27 cellular contexts compared by ENCODE assay signal in the genomic region with DNA sequence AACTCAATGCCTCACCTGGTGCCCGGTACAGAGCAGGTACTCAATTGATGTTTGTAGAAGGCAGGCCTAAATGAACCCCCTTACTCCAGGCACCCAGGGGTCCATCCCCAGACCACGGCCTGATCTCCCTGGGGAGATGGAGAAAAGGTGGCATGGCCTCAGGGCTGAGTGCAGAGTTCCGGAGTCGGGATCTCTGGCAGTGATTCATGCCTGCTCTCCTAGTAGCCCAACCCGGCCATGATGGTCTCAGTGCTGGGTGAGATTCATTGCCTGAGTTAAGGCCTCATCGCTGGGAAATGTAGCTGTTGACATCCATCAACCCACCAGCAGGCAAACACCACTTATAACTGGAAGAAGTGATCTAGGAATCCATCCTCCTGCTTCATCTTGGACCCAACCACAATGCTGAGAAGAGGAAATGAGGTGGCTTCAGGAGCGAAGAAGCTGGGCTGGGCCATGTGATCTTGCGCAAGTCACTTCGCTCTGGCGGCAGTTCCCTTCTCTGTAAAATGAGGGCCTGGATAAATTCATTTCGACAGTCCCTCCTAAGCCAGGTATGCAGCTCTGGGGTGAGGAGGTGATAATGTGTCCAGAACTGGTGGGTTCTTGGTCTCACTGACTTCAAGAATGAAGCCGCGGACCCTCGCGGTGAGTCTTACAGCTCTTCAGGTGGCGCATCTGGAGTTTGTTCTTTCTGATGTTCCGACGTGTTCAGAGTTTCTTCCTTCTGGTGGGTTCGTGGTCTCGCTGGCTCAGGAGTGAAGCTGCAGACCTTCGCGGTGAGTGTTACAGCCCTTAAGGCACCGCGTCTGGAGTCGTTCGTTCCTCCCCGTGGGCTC. TPM values are rescaled to one million over a fixed set of nuclear protein-coding genes. Genes with fewer than 3 reads are reported as not detected.
DNase-seq lines count a peak whose midpoint lies in the region; ATAC-seq and TF ChIP-seq lines count a peak whose summit lies in the region.
"Had no signal": no experiment of that assay in that cellular context is flagged by ENCODE, and none has a peak within 500 bp of the region (broad histone marks: within the 10 kb centered on the region; RNA-seq: fewer than 3 reads in every experiment).

No MANE protein-coding gene starts in this region.

- H4K20me1 ChIP-seq in mammary epithelial cell (ENCODE audit: insufficient read depth, low read length), result no peaks in the 10 kb centered on the region

- in situ Hi-C loops in mammary epithelial cell (cut with MboI; ENCODE audit: low sequenced_read_pairs in 2 of 2), result loop anchor here (5.0 kb wide), 2 partner anchors 235 to 240 kb away; no protein-coding TSS in a partner anchor

- DNase-seq in mammary epithelial cell, result no peak
- DNase-seq in breast epithelium (ENCODE audit: low spot score in 2 of 2), result no peak
- DNase-seq in NOMO-1 treated with DMSO at 0.1 percent for 48 hours (lab: John Stamatoyannopoulos, UW; ENCODE audit: unreplicated experiment), result peak; percentile 66
- DNase-seq in fibroblast of pulmonary artery (ENCODE audit: low read depth), result peak; percentile 21
- no peak for DNase-seq in left colon
- DNase-seq in dermis blood vessel endothelial cell, result no peak
- DNase-seq in body of pancreas, result no peak
- DNase-seq: activated CD4-positive, alpha-beta T cell treated with anti-CD3 and anti-CD28 coated beads, Interleukin-2, amount 50 U/mL, for 1 hour; BE2C; effector memory CD4-positive, alpha-beta T cell; esophagus squamous epithelium; islet precursor cell; KG1; NCI-H1092 treated with DMSO at 0.1 percent for 48 hours; NCI-H2029 treated with DMSO at 0.1 percent for 48 hours; NCI-H226; NCI-H748 treated with DMSO at 0.1 percent for 48 hours; nucleus accumbens; PC-3; SJCRH30; small intestine; stimulated activated CD4-positive, alpha-beta T cell treated with anti-CD3 and anti-CD28 coated beads, Interleukin-4, amount 100 ng/mL, for 1 hour; stimulated activated naive CD8-positive, alpha-beta T cell treated with anti-CD3 and anti-CD28 coated beads, Interleukin-15, Interleukin-2, amounts not matched to agents 100 U/mL and 50 U/mL, for 24 hours had no signal

- WGBS in mammary epithelial cell (ENCODE audit: low coverage, missing lambda C conversion rate), result 86% methylated on average over 27 of the region's 27 CpGs
- WGBS in body of pancreas, 2 donors, result 87 to 91% methylated on average over 25 to 27 of the region's 27 CpGs

- intact Hi-C loops in mammary epithelial cell (cut with micrococcal nuclease) (no loop called here), breast epithelium (cut with DNase I; ENCODE audit: low total_unique reads) (no loop called here), left colon (cut with DNase I, micrococcal nuclease) (loop anchor here in 1 of 2 donors (5.0 kb wide), 1 partner anchor 60 kb away; no protein-coding TSS in a partner anchor), body of pancreas (cut with DNase I) (loop anchor here (5.0 to 10.0 kb wide), 2 partner anchors 60 to 238 kb away; no protein-coding TSS in a partner anchor)

- no peak overlapping the region for H2AFZ ChIP-seq in mammary epithelial cell (ENCODE audit: low read depth, low read length)

- H3K9me3 ChIP-seq in mammary epithelial cell (replicated peaks; ENCODE audit: insufficient read depth, low read length) (no peaks in the 10 kb centered on the region), breast epithelium (no peaks in the 10 kb centered on the region), body of pancreas (no peaks in the 10 kb centered on the region)
- H3K9me3 ChIP-seq: BE2C, esophagus squamous epithelium, SJCRH30 had no signal

- no peak overlapping the region for H3K4me2 ChIP-seq in mammary epithelial cell (ENCODE audit: insufficient read depth, low read depth, low read length)

- H3K9ac ChIP-seq in mammary epithelial cell (ENCODE audit: insufficient read depth, low read length), result no peak overlapping the region

- TF ChIP-seq POLR2A in breast epithelium (IDR thresholded peaks at IDR 0.05) (no peak), body of pancreas (IDR thresholded peaks at IDR 0.05) (no peak)

- BruUV-seq in mammary epithelial cell (replicated peaks; lab: Mats Ljungman, UMichigan), result TSS peak; percentile 81

- ATAC-seq in left colon (no peak), body of pancreas (no peak), HG03457 (IDR thresholded peaks at IDR 0.05; ENCODE audit: unreplicated experiment) (no peak)
- ATAC-seq: PC-3; stimulated activated naive CD8-positive, alpha-beta T cell treated with anti-CD3 and anti-CD28 coated beads, Interleukin-15, Interleukin-2, amounts not matched to agents 100 U/mL and 50 U/mL, for 24 hours had no signal

- H3K4me3 ChIP-seq in mammary epithelial cell (replicated peaks in 1 of 3; ENCODE audit: insufficient read depth in 1 of 3, low read depth in 2 of 3, low read length in 3 of 3), result no peak overlapping the region
- H3K4me3 ChIP-seq in breast epithelium, result no peak overlapping the region
- H3K4me3 ChIP-seq in fibroblast of pulmonary artery (replicated peaks; ENCODE audit: low read depth, low read length), result no peak overlapping the region
- no peak overlapping the region for H3K4me3 ChIP-seq in body of pancreas
- H3K4me3 ChIP-seq: esophagus squamous epithelium, lung, SJCRH30 had no signal

- H3K36me3 ChIP-seq in mammary epithelial cell (ENCODE audit: insufficient read depth, low read length) (no peaks in the 10 kb centered on the region), breast epithelium (no peaks in the 10 kb centered on the region), body of pancreas (replicated peaks in 1 of 2; ENCODE audit: insufficient read depth in 1 of 2, low read depth in 2 of 2) (no peaks in the 10 kb centered on the region)
- H3K36me3 ChIP-seq: BE2C, esophagus squamous epithelium, SJCRH30 had no signal

- dilution Hi-C loops in mammary epithelial cell (cut with HindIII; ENCODE audit: low sequenced_read_pairs), result no loop called here

- no peaks in the 10 kb centered on the region for H3K79me2 ChIP-seq in mammary epithelial cell (ENCODE audit: insufficient read depth, low read length)

- H3K27ac ChIP-seq in mammary epithelial cell (ENCODE audit: insufficient read depth, low read depth, low read length) (no peak overlapping the region), breast epithelium (no peak overlapping the region), body of pancreas (no peak overlapping the region)
- H3K27ac ChIP-seq: esophagus squamous epithelium, SJCRH30 had no signal

- CTCF ChIA-PET in mammary epithelial cell (lab: Charles Lee; ENCODE audit: low non-redundant PET), result interaction anchor here (0.6 kb wide), 1 partner anchor 114 kb away, joined by 3 read pairs; no protein-coding TSS in a partner anchor

- H3K4me1 ChIP-seq in mammary epithelial cell (ENCODE audit: insufficient read depth, low read length) (no peaks in the 10 kb centered on the region), breast epithelium (no peaks in the 10 kb centered on the region), body of pancreas (peaks cover 36% of the 10 kb centered on the region)

- TF ChIP-seq CTCF in mammary epithelial cell (conservative IDR thresholded peaks at IDR 0.05 in 1 of 2, IDR thresholded peaks at IDR 0.05 in 1 of 2; ENCODE audit: extremely low read depth in 1 of 2, insufficient read depth in 1 of 2, low read depth in 1 of 2, low read length in 2 of 2) (no peak), breast epithelium (IDR thresholded peaks at IDR 0.05) (no peak), fibroblast of pulmonary artery (IDR thresholded peaks at IDR 0.05; ENCODE audit: low read length, missing control alignments) (no peak), body of pancreas (IDR thresholded peaks at IDR 0.05) (no peak)

- H3K27me3 ChIP-seq in mammary epithelial cell (ENCODE audit: insufficient read depth, low read length), result no peaks in the 10 kb centered on the region
- H3K27me3 ChIP-seq in breast epithelium, result no peaks in the 10 kb centered on the region
- no peaks in the 10 kb centered on the region for H3K27me3 ChIP-seq in body of pancreas
- H3K27me3 ChIP-seq: BE2C, esophagus squamous epithelium, SJCRH30 had no signal

RNA-seq across cellular contexts. Expression of a gene that starts 24.7 kb away (rescaled TPM):
- 1 to 10 TPM in 1 of 2 donors, under 1 TPM in 1; 0.64 to 1.0 TPM for total RNA-seq in mammary epithelial cell
- 0.78 TPM for polyA plus RNA-seq in mammary epithelial cell
- polyA minus RNA-seq in mammary epithelial cell, result not detected
- total RNA-seq in breast epithelium, result under 1 TPM; 0.44 to 0.98 (median 0.80) TPM
- 1 to 10 TPM; 3.6 to 8.9 TPM for total RNA-seq in left colon
- total RNA-seq in dermis blood vessel endothelial cell, result 0.09 and 0.17 TPM in 2 replicates
- under 1 TPM; 0.66 to 0.78 TPM for total RNA-seq in body of pancreas
- total RNA-seq: A172, PC-3, SJCRH30 had no signal

RNA-seq across cellular contexts. Expression of a gene that starts 26.1 kb away (rescaled TPM):
- total RNA-seq in mammary epithelial cell, result not detected
- polyA plus RNA-seq in mammary epithelial cell, result not detected
- polyA minus RNA-seq in mammary epithelial cell, result not detected
- under 1 TPM in 1 of 3 donors, not detected in 2; under 0.01 TPM for total RNA-seq in breast epithelium
- 10 to 100 TPM; 11.4 to 14.4 TPM for total RNA-seq in left colon
- not detected in 2 replicates for total RNA-seq in dermis blood vessel endothelial cell
- total RNA-seq in body of pancreas, result under 1 TPM; 0.33 to 0.52 TPM
- total RNA-seq: A172; activated T-helper 2 cell treated with anti-CD3 and anti-CD28 coated beads, Interferon-gamma antibody, Interleukin-2, Interleukin-4, amounts not matched to agents 10 μg/mL and 5 μg/mL and 100 μg/mL, durations not matched to agents 14 hours and 24 hours and 36 hours; esophagus squamous epithelium; PC-3 had no signal

Comparison
In these comparisons a context has a peak if more than half of its experiments do, and no peak if none do; other contexts are left out.
1. DNase-seq: peak in NOMO-1 treated with DMSO at 0.1 percent for 48 hours (single experiment) and fibroblast of pulmonary artery (single experiment); none in mammary epithelial cell (single experiment), breast epithelium (0 of 2), left colon (0 of 2), dermis blood vessel endothelial cell (single experiment) and body of pancreas (0 of 4).
2. RNA of a gene that starts 26.1 kb away (total RNA-seq): 11.4 to 14.4 TPM in left colon; 0.33 to 0.52 TPM in body of pancreas, not detected in mammary epithelial cell, under 0.01 TPM in breast epithelium and not detected in dermis blood vessel endothelial cell; every median in the first group is over 4 times any median in the second.